In genomic region chr1:70866522-70867256, GRCh38 we compare ENCODE assay signal across 1 cellular context.
TF ChIP-seq lines count a peak whose summit lies in the region.

No MANE protein-coding gene starts in this region.

TF ChIP-seq in GM23338, 12 proteins besides CTCF, POLR2A, EP300 and RAD21 (continued from another document):
- TF ChIP-seq ZNF462 (CRISPR knock-in tag; IDR thresholded peaks at IDR 0.05) = no peak
- TF ChIP-seq CREB1 (CRISPR knock-in tag; IDR thresholded peaks at IDR 0.05; ENCODE audit: low read depth) = no peak
- TF ChIP-seq POLR2AphosphoS5 (IDR thresholded peaks at IDR 0.05; ENCODE audit: low read depth) = no peak
- no peak for TF ChIP-seq STAT1 (IDR thresholded peaks at IDR 0.05; ENCODE audit: unreplicated experiment)
- TF ChIP-seq ETS1 (IDR thresholded peaks at IDR 0.05) = no peak
- no peak for TF ChIP-seq EZH2phosphoT487 (IDR thresholded peaks at IDR 0.05; ENCODE audit: unreplicated experiment)
- TF ChIP-seq EZH2 (IDR thresholded peaks at IDR 0.05; ENCODE audit: low read depth, unreplicated experiment) = no peak
